8 cellular contexts compared by ENCODE assay signal in genomic region chr2:183037281-183037659, GRCh38. TPM values are rescaled to one million over a fixed set of nuclear protein-coding genes. Genes with fewer than 3 reads are reported as not detected.
DNase-seq lines count a peak whose midpoint lies in the region; ATAC-seq and TF ChIP-seq lines count a peak whose summit lies in the region.

No MANE protein-coding gene starts in this region.

- intact Hi-C loops in sigmoid colon (cut with DNase I), result no loop called here

- TF ChIP-seq CTCF in HFFc6 (IDR thresholded peaks at IDR 0.05) (no peak), right atrium auricular region (IDR thresholded peaks at IDR 0.05) (no peak), sigmoid colon (IDR thresholded peaks at IDR 0.05) (no peak)

- H3K36me3 ChIP-seq in right atrium auricular region (no peaks in the 10 kb centered on the region), sigmoid colon (no peaks in the 10 kb centered on the region)

- H3K27me3 ChIP-seq in right atrium auricular region, result no peaks in the 10 kb centered on the region
- no peaks in the 10 kb centered on the region for H3K27me3 ChIP-seq in sigmoid colon

- peaks cover 0 to 45% of the 10 kb centered on the region in 2 donors for H3K4me1 ChIP-seq in right atrium auricular region
- H3K4me1 ChIP-seq in sigmoid colon, result peaks cover 0 to 56% (median 49%) of the 10 kb centered on the region in 4 donors

- H3K36me3 Mint-ChIP-seq in HFFc6 (ENCODE audit: low read depth), result peaks cover 6% of the 10 kb centered on the region; the same call in 1 of the 2 replicates
- H3K36me3 Mint-ChIP-seq in activated naive CD8-positive, alpha-beta T cell treated with anti-CD3 and anti-CD28 coated beads for 36 hours, result no peaks in the 10 kb centered on the region

- peaks cover 56% of the 10 kb centered on the region for H3K4me1 Mint-ChIP-seq in HFFc6 (ENCODE audit: low read depth)
- peaks cover 27% of the 10 kb centered on the region for H3K4me1 Mint-ChIP-seq in activated naive CD8-positive, alpha-beta T cell treated with anti-CD3 and anti-CD28 coated beads for 36 hours

- TF ChIP-seq EP300 in sigmoid colon (IDR thresholded peaks at IDR 0.05), result no peak

- peak overlapping the region; percentile 99 to 100 for H3K27ac ChIP-seq in right atrium auricular region
- H3K27ac ChIP-seq in sigmoid colon, result peak overlapping the region; percentile 96 to 99 (median 99)

- no peaks in the 10 kb centered on the region for H3K9me3 Mint-ChIP-seq in HFFc6
- no peaks in the 10 kb centered on the region for H3K9me3 Mint-ChIP-seq in activated naive CD8-positive, alpha-beta T cell treated with anti-CD3 and anti-CD28 coated beads for 36 hours

- no peak for ATAC-seq in GM21825 (IDR thresholded peaks at IDR 0.05; ENCODE audit: unreplicated experiment)

- DNase-seq in Ammon's horn (ENCODE audit: low spot score), result peak; percentile 15
- peak; percentile 18 for DNase-seq in HFFc6
- DNase-seq in activated naive CD8-positive, alpha-beta T cell treated with anti-CD3 and anti-CD28 coated beads for 36 hours, result no peak
- DNase-seq in right atrium auricular region (ENCODE audit: low spot score), result no peak
- no peak for DNase-seq in sigmoid colon
- DNase-seq in NCI-H187 (lab: John Stamatoyannopoulos, UW), result no peak
- no peak for DNase-seq in D341Med (ENCODE audit: low spot score)

- peaks cover 2% of the 10 kb centered on the region for H3K27me3 Mint-ChIP-seq in HFFc6 (ENCODE audit: insufficient read depth)
- peaks cover 79% of the 10 kb centered on the region for H3K27me3 Mint-ChIP-seq in activated naive CD8-positive, alpha-beta T cell treated with anti-CD3 and anti-CD28 coated beads for 36 hours

- H3K9me3 ChIP-seq in right atrium auricular region, result no peaks in the 10 kb centered on the region
- no peaks in the 10 kb centered on the region for H3K9me3 ChIP-seq in sigmoid colon

- H3K4me3 Mint-ChIP-seq in HFFc6, result peak overlapping the region; percentile 97
- H3K4me3 Mint-ChIP-seq in activated naive CD8-positive, alpha-beta T cell treated with anti-CD3 and anti-CD28 coated beads for 36 hours, result peak overlapping the region; percentile 37

- H3K27ac Mint-ChIP-seq in HFFc6, result peak overlapping the region; percentile 97
- H3K27ac Mint-ChIP-seq in activated naive CD8-positive, alpha-beta T cell treated with anti-CD3 and anti-CD28 coated beads for 36 hours, result no peak overlapping the region

- WGBS in sigmoid colon, 2 donors, result 4 to 6% methylated on average over 4 of the region's 4 CpGs

- TF ChIP-seq POLR2A in sigmoid colon (IDR thresholded peaks at IDR 0.05), result no peak

- H3K4me3 ChIP-seq in right atrium auricular region (peak overlapping the region; percentile 84 to 95), sigmoid colon (peak overlapping the region; percentile 71 to 97 (median 88))

RNA-seq across cellular contexts. Expression of gene NCKAP1, which starts 1.0 kb away (rescaled TPM):
- 100 to 1,000 TPM; 115 to 160 (median 146) TPM for total RNA-seq in HFFc6 (2021; fragmentation: NEBNext Ultra II Directional; extraction: Animal tissue kit (Norgen Biotek cat#: 25700))
- 1 to 10 TPM; 1.2 to 1.4 TPM for total RNA-seq in activated naive CD8-positive, alpha-beta T cell treated with anti-CD3 and anti-CD28 coated beads for 36 hours
- total RNA-seq in right atrium auricular region (100 to 1,000 TPM; 107 to 113 TPM), sigmoid colon (100 to 1,000 TPM; 160 to 206 (median 181) TPM)
- polyA plus RNA-seq in sigmoid colon, result 10 to 100 TPM; 39.6 to 53.6 (median 40.8) TPM

RNA-seq across cellular contexts. Expression of gene DUSP19, which starts 41.3 kb away (rescaled TPM):
- 1 to 10 TPM; 2.5 to 2.8 (median 2.7) TPM for total RNA-seq in HFFc6 (2021; fragmentation: NEBNext Ultra II Directional; extraction: Animal tissue kit (Norgen Biotek cat#: 25700))
- total RNA-seq in activated naive CD8-positive, alpha-beta T cell treated with anti-CD3 and anti-CD28 coated beads for 36 hours, result 1 to 10 TPM; 2.0 to 2.9 TPM
- total RNA-seq in right atrium auricular region (10 to 100 TPM in 1 of 2 donors, 1 to 10 TPM in 1; 5.5 to 15.3 TPM), sigmoid colon (1 to 10 TPM; 4.2 to 7.2 (median 6.0) TPM)
- polyA plus RNA-seq in sigmoid colon, result 1 to 10 TPM in 2 of 3 donors, under 1 TPM in 1; 0.69 to 1.2 (median 1.1) TPM

Comparison
In these comparisons a context has a peak if more than half of its experiments do, and no peak if none do; other contexts are left out.
1. DNase-seq: peak in Ammon's horn (single experiment) and HFFc6 (single experiment); none in activated naive CD8-positive, alpha-beta T cell treated with anti-CD3 and anti-CD28 coated beads for 36 hours (single experiment), right atrium auricular region (single experiment), sigmoid colon (single experiment), NCI-H187 (0 of 2) and D341Med (single experiment).
2. RNA of gene NCKAP1, which starts 1.0 kb away (total RNA-seq): 160 to 206 TPM in sigmoid colon, 115 to 160 TPM in HFFc6 and 107 to 113 TPM in right atrium auricular region; 1.2 to 1.4 TPM in activated naive CD8-positive, alpha-beta T cell treated with anti-CD3 and anti-CD28 coated beads for 36 hours; every median in the first group is over 10 times any median in the second.